In the genomic region with DNA sequence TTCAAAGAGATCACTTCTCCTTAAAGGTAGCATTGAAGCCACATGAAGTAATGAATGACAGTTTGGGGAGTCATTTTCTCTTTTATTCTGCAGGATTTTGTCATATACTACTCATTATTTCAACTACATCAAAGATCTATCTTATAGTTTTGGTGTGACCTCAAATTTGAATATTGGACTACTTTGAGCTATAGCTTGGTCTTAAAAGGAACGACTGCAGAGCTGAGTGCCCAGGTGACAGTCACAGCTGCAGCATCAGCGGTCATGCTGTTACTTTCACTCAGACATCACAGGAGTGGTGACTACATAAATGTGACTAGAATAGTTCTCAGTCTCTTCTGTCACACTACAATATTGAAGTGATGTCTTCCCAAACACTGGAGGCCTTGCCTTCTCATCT, we compare ENCODE assay signal across 14 cellular contexts. TPM values are rescaled to one million over a fixed set of nuclear protein-coding genes. Genes with fewer than 3 reads are reported as not detected.
DNase-seq lines count a peak whose midpoint lies in the region; ATAC-seq, FAIRE-seq and TF ChIP-seq lines count a peak whose summit lies in the region.
"Had no signal": no experiment of that assay in that cellular context is flagged by ENCODE, and none has a peak within 500 bp of the region (broad histone marks: within the 10 kb centered on the region; RNA-seq: fewer than 3 reads in every experiment).

No MANE protein-coding gene starts in this region.

- no peaks in the 10 kb centered on the region for H3K36me3 Mint-ChIP-seq in Caco-2 (ENCODE audit: insufficient read depth, unreplicated experiment)

- no peaks in the 10 kb centered on the region for H3K27me3 Mint-ChIP-seq in Caco-2 (ENCODE audit: insufficient read depth, unreplicated experiment)

- peak; percentile 99 for FAIRE-seq in GM12891 (lab: Jason Lieb, UNC)

- TF ChIP-seq CTCF in Caco-2 (IDR thresholded peaks at IDR 0.05; ENCODE audit: insufficient read depth in 1 of 2, low read depth in 1 of 2, low read length in 1 of 2, severe bottlenecking in 1 of 2, unreplicated experiment in 1 of 2) = no peak

- TF ChIP-seq POLR2A in GM12891 (IDR thresholded peaks at IDR 0.05; ENCODE audit: low read depth, low read length) (no peak), erythroblast (IDR thresholded peaks at IDR 0.05; ENCODE audit: low read length) (no peak)

- no peaks in the 10 kb centered on the region for H3K9me3 ChIP-seq in Caco-2
- H3K9me3 ChIP-seq: BLaER1 treated with 17β-estradiol and CSF1 and Interleukin-3, amounts not matched to agents 10 nM and 100 nM; prostate gland had no signal

- H3K4me3 Mint-ChIP-seq in Caco-2 (ENCODE audit: unreplicated experiment) = no peak overlapping the region

- no TSS peak for BruUV-seq in Caco-2 (replicated peaks; lab: Mats Ljungman, UMichigan)

- no peaks in the 10 kb centered on the region for H3K36me3 ChIP-seq in Caco-2 (ENCODE audit: control insufficient read depth, insufficient read depth, low read length)
- H3K36me3 ChIP-seq: BLaER1 treated with 17β-estradiol and CSF1 and Interleukin-3, amounts not matched to agents 10 nM and 100 nM; prostate gland had no signal

- H3K4me1 Mint-ChIP-seq in Caco-2 (ENCODE audit: low read depth, unreplicated experiment) = peaks cover under 1% of the 10 kb centered on the region

- H3K27ac Mint-ChIP-seq in Caco-2 (ENCODE audit: unreplicated experiment) = no peak overlapping the region

- intact Hi-C loops in Caco-2 (cut with micrococcal nuclease; ENCODE audit: unreplicated experiment) = no loop called here

- no peaks in the 10 kb centered on the region for H3K27me3 ChIP-seq in Caco-2 (replicated peaks; ENCODE audit: control insufficient read depth, insufficient read depth, low read length)
- H3K27me3 ChIP-seq: BLaER1 treated with 17β-estradiol and CSF1 and Interleukin-3, amounts not matched to agents 10 nM and 100 nM had no signal

- ATAC-seq in HG02759 (IDR thresholded peaks at IDR 0.05; ENCODE audit: unreplicated experiment) (peak; percentile 97), HG03469 (IDR thresholded peaks at IDR 0.05; ENCODE audit: unreplicated experiment) (peak; percentile 99)
- ATAC-seq: left ventricle myocardium superior had no signal

- peaks cover 16% of the 10 kb centered on the region; the same call in 1 of the 2 replicates for H3K4me1 ChIP-seq in Caco-2
- H3K4me1 ChIP-seq: BLaER1 treated with 17β-estradiol and CSF1 and Interleukin-3, amounts not matched to agents 10 nM and 100 nM; prostate gland had no signal

- H3K9me3 Mint-ChIP-seq in Caco-2 (ENCODE audit: unreplicated experiment) = no peaks in the 10 kb centered on the region

- DNase-seq in GM12891 (ENCODE audit: insufficient read length, low spot score) = peak; percentile 24
- DNase-seq in GM19240 (ENCODE audit: insufficient read length, low spot score) = peak; percentile 19
- DNase-seq in Caco-2 = no peak
- DNase-seq in erythroblast (lab: John Stamatoyannopoulos, UW) = no peak
- no peak for DNase-seq in foreskin melanocyte
- no peak for DNase-seq in NCI-H2171 treated with DMSO at 0.1 percent for 48 hours (lab: John Stamatoyannopoulos, UW)
- DNase-seq: activated CD8-positive, alpha-beta memory T cell treated with anti-CD3 and anti-CD28 coated beads, Interleukin-2, amount 50 U/mL, for 48 hours; KBM-7; left ventricle myocardium superior; NCI-H345 had no signal

- POLR2A ChIA-PET in Caco-2 (lab: Charles Lee) = no interaction called here

- CTCF ChIA-PET in Caco-2 (lab: Charles Lee) = no interaction called here

- H3K4me3 ChIP-seq in Caco-2 (ENCODE audit: low read depth, low read length) = no peak overlapping the region
- H3K4me3 ChIP-seq: BLaER1 treated with 17β-estradiol and CSF1 and Interleukin-3, amounts not matched to agents 10 nM and 100 nM; prostate gland had no signal

TF ChIP-seq in GM12891, 5 proteins besides CTCF, POLR2A, EP300 and RAD21:
- TF ChIP-seq POU2F2 (IDR thresholded peaks at IDR 0.05; ENCODE audit: low read depth, low read length) (peak; percentile 77), PAX5 (IDR thresholded peaks at IDR 0.05; ENCODE audit: insufficient read depth, low read length, severe bottlenecking) (no peak), TAF1 (IDR thresholded peaks at IDR 0.05; ENCODE audit: low read depth, low read length) (0 out of 2 replicates have a peak, but pooled peaks have one; percentile 12)

RNA-seq across cellular contexts. Expression of gene SPCS3, which starts 10.7 kb away (rescaled TPM):
- polyA plus RNA-seq in GM12891 (2012; ENCODE audit: low read depth, missing spikeins) = 33.3 TPM
- total RNA-seq in Caco-2 (2022) = 54.5 and 56.2 TPM in 2 replicates

RNA-seq across cellular contexts. Expression of gene ASB5, which starts 40.0 kb away (rescaled TPM):
- not detected for polyA plus RNA-seq in GM12891 (2012; ENCODE audit: low read depth, missing spikeins)
- total RNA-seq in Caco-2 (2022) = not detected in 2 replicates

Comparison
In these comparisons a context has a peak if more than half of its experiments do, and no peak if none do; other contexts are left out.
1. DNase-seq: peak in GM12891 (single experiment) and GM19240 (single experiment); none in Caco-2 (0 of 2), erythroblast (0 of 2), foreskin melanocyte (single experiment) and NCI-H2171 treated with DMSO at 0.1 percent for 48 hours (single experiment).